Comparison of ENCODE assay signal across 24 cellular contexts in the genomic region with DNA sequence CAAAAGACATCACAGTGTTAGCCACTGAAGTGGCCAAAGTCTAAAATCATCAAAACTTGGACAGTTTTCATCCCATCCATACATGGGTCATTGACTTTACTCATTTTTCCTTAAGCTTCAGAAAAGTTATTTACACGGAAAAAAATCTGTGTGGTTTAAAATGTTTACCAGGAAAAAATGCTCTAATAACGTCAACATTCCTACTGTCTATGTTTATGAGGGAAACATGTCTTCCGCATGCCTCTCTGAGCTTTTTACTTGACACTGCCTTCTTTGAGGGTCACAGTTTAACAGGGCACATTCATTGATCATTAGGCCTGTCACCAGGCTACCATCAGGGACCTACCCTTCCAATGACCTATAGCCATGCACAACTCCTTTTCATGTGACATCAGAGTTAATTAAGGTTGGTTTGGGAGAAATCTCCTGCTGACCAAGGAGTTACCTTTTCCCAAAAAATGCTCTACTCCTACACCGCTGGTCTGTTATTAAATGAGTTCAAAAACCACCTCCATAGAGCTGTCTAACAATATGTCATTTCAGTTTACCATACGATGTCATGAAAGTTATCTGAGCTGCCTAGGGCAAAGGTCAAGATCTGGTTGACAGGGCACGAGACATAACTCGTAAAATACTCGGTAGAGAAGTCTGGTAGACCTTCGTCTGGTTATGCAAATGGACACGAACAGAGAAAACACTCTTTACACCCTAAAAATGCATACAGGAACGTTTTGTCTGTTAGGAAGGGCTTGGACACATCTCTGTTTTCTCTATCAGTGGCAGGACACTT. TPM values are rescaled to one million over a fixed set of nuclear protein-coding genes. Genes with fewer than 3 reads are reported as not detected.
DNase-seq lines count a peak whose midpoint lies in the region; ATAC-seq, FAIRE-seq and TF ChIP-seq lines count a peak whose summit lies in the region.
"Had no signal": no experiment of that assay in that cellular context is flagged by ENCODE, and none has a peak within 500 bp of the region (broad histone marks: within the 10 kb centered on the region; RNA-seq: fewer than 3 reads in every experiment).

No MANE protein-coding gene starts in this region.

- no peak overlapping the region for H2BK120ac ChIP-seq in mesenchymal stem cell (ENCODE audit: low read depth, low read length)

- H3K9me3 ChIP-seq in astrocyte (ENCODE audit: insufficient read depth, low read depth, low read length) (no peaks in the 10 kb centered on the region), mesenchymal stem cell (ENCODE audit: control insufficient read depth, low read length) (no peaks in the 10 kb centered on the region)
- H3K9me3 ChIP-seq: BE2C had no signal

- no peaks in the 10 kb centered on the region for H4K20me1 ChIP-seq in astrocyte (ENCODE audit: insufficient read depth, low read length)

- H3K27ac ChIP-seq in astrocyte (ENCODE audit: low read depth, low read length) (no peak overlapping the region), mesenchymal stem cell (ENCODE audit: low read length, poor library complexity, severe bottlenecking) (no peak overlapping the region)
- H3K27ac ChIP-seq: 22Rv1 had no signal

- no peak for ATAC-seq in GM19395 (IDR thresholded peaks at IDR 0.05; ENCODE audit: unreplicated experiment)
- ATAC-seq in GM19455 (IDR thresholded peaks at IDR 0.05; ENCODE audit: unreplicated experiment), result no peak
- no peak for ATAC-seq in GM19467 (IDR thresholded peaks at IDR 0.05; ENCODE audit: unreplicated experiment)

- no peak overlapping the region for H3K4me3 Mint-ChIP-seq in astrocyte (ENCODE audit: unreplicated experiment)
- H3K4me3 Mint-ChIP-seq: CD4-positive, alpha-beta T cell had no signal

- H2BK15ac ChIP-seq in mesenchymal stem cell (ENCODE audit: low read depth, poor library complexity, severe bottlenecking), result no peak overlapping the region

- no peaks in the 10 kb centered on the region for H3K79me1 ChIP-seq in mesenchymal stem cell (replicated peaks; ENCODE audit: low read length, poor library complexity, severe bottlenecking)

- H3K4me3 ChIP-seq in astrocyte (ENCODE audit: insufficient read depth, low read depth, low read length), result no peak overlapping the region
- H3K4me3 ChIP-seq in mesenchymal stem cell (ENCODE audit: insufficient read depth in 1 of 2, low read depth in 1 of 2, low read length in 2 of 2), result no peak overlapping the region

- H2BK5ac ChIP-seq in mesenchymal stem cell (ENCODE audit: low read depth, low read length, poor library complexity, severe bottlenecking), result no peak overlapping the region

- H4K8ac ChIP-seq in mesenchymal stem cell (ENCODE audit: low read length), result peak overlapping the region; percentile 76

- H4K91ac ChIP-seq in mesenchymal stem cell (ENCODE audit: low read length), result no peak overlapping the region

- no peaks in the 10 kb centered on the region for H3K27me3 Mint-ChIP-seq in astrocyte (ENCODE audit: low read depth, unreplicated experiment)
- H3K27me3 Mint-ChIP-seq: CD4-positive, alpha-beta T cell had no signal

- no peaks in the 10 kb centered on the region for H3K36me3 Mint-ChIP-seq in astrocyte (ENCODE audit: low read depth, unreplicated experiment)

- no peak overlapping the region for H2AK5ac ChIP-seq in mesenchymal stem cell (ENCODE audit: low read length, severe bottlenecking)

- no peaks in the 10 kb centered on the region for H3K79me2 ChIP-seq in astrocyte (ENCODE audit: insufficient read depth, low read length)

- no peak overlapping the region for H3K23ac ChIP-seq in mesenchymal stem cell (ENCODE audit: low read length in 2 of 2)

- TF ChIP-seq CTCF in astrocyte (IDR thresholded peaks at IDR 0.05; ENCODE audit: insufficient read depth, low read depth, low read length), result no peak

- H3K27me3 ChIP-seq in astrocyte (ENCODE audit: insufficient read depth, low read length), result no peaks in the 10 kb centered on the region
- peaks cover 0 to 10% of the 10 kb centered on the region in 2 experiments for H3K27me3 ChIP-seq in mesenchymal stem cell (ENCODE audit: control insufficient read depth in 1 of 2, insufficient read depth in 1 of 2, low read length in 2 of 2)
- H3K27me3 ChIP-seq: BE2C had no signal

- DNase-seq in DMS53 (lab: John Stamatoyannopoulos, UW), result peak; percentile 50
- DNase-seq in DMS53 treated with DMSO at 0.1 percent for 48 hours (lab: John Stamatoyannopoulos, UW; ENCODE audit: unreplicated experiment), result no peak
- DNase-seq in astrocyte (ENCODE audit: low read depth), result no peak
- peak; percentile 74 for DNase-seq in mesenchymal stem cell
- DNase-seq in anterior cingulate cortex (lab: John Stamatoyannopoulos, UW), result no peak
- DNase-seq: BE2C; Calu3; CD4-positive, alpha-beta T cell; DMS79 treated with DMSO at 0.1 percent for 48 hours; H7; KBM-7; NCI-H1436; NCI-H2029; NCI-H2171; NCI-H446 treated with DMSO at 0.1 percent for 48 hours; NCI-H774; RPMI8226; SIG-M5 had no signal

- peak overlapping the region in 1 of 2 experiments; percentile 11 for H2BK12ac ChIP-seq in mesenchymal stem cell (ENCODE audit: low read length in 2 of 2)

- H3K18ac ChIP-seq in mesenchymal stem cell (ENCODE audit: low read depth in 1 of 2, low read length in 2 of 2), result peak overlapping the region; percentile 8 to 25

- peaks cover 20% of the 10 kb centered on the region for H3K4me1 Mint-ChIP-seq in astrocyte (ENCODE audit: low read depth, unreplicated experiment)

- FAIRE-seq in astrocyte (lab: Jason Lieb, UNC), result peak; percentile 37
- FAIRE-seq: G401.6, GM18507 had no signal

- H3K4me2 ChIP-seq in astrocyte (ENCODE audit: low read length), result no peak overlapping the region
- H3K4me2 ChIP-seq in mesenchymal stem cell (ENCODE audit: low read length, poor library complexity, severe bottlenecking), result no peak overlapping the region

- no peak overlapping the region for H3K14ac ChIP-seq in mesenchymal stem cell (ENCODE audit: low read length in 2 of 2)

- H3K36me3 ChIP-seq in astrocyte (ENCODE audit: insufficient read depth, low read length), result no peaks in the 10 kb centered on the region
- no peaks in the 10 kb centered on the region for H3K36me3 ChIP-seq in mesenchymal stem cell (ENCODE audit: control insufficient read depth in 1 of 2, insufficient read depth in 2 of 2, low read depth in 1 of 2, low read length in 2 of 2)
- H3K36me3 ChIP-seq: BE2C had no signal

- no peak overlapping the region for H2AFZ ChIP-seq in astrocyte (ENCODE audit: low read depth, low read length)
- H2AFZ ChIP-seq in mesenchymal stem cell (ENCODE audit: low read depth, low read length), result no peak overlapping the region

- no peak overlapping the region for H3K9ac ChIP-seq in astrocyte (ENCODE audit: low read length)
- no peak overlapping the region for H3K9ac ChIP-seq in mesenchymal stem cell (ENCODE audit: low read length)

- peak overlapping the region in 1 of 2 experiments; percentile 15 for H3K4ac ChIP-seq in mesenchymal stem cell (ENCODE audit: low read depth in 1 of 2, low read length in 2 of 2)

- H3K4me1 ChIP-seq in astrocyte (ENCODE audit: insufficient read depth, low read length) (peaks cover 7% of the 10 kb centered on the region), mesenchymal stem cell (ENCODE audit: control insufficient read depth, insufficient read depth, low read depth, low read length) (no peaks in the 10 kb centered on the region)

- H3K27ac Mint-ChIP-seq in astrocyte (ENCODE audit: unreplicated experiment), result peak overlapping the region; percentile 3
- H3K27ac Mint-ChIP-seq: CD4-positive, alpha-beta T cell had no signal

- no peaks in the 10 kb centered on the region for H3K9me3 Mint-ChIP-seq in astrocyte (ENCODE audit: unreplicated experiment)
- H3K9me3 Mint-ChIP-seq: CD4-positive, alpha-beta T cell had no signal

- 6% methylated on average over 7 of the region's 11 CpGs for WGBS in mesenchymal stem cell

RNA-seq across cellular contexts. Expression of gene FLT1, which starts 17.8 kb away (rescaled TPM):
- 7.3 and 10.0 TPM in 2 replicates for total RNA-seq in astrocyte
- polyA plus RNA-seq in mesenchymal stem cell (2013, experiment 1 of 2), result 42.4 TPM
- 41.8 TPM for polyA plus RNA-seq in mesenchymal stem cell (2013, experiment 2 of 2)
- total RNA-seq: Calu3 had no signal

Comparison
In these comparisons a context has a peak if more than half of its experiments do, and no peak if none do; other contexts are left out.
1. DNase-seq: peak in DMS53 (single experiment) and mesenchymal stem cell (single experiment); none in DMS53 treated with DMSO at 0.1 percent for 48 hours (single experiment), astrocyte (single experiment) and anterior cingulate cortex (0 of 58).